Comparison of ENCODE assay signal across 15 cellular contexts in genomic region chr7:89312561-89312960, GRCh38.
"Had no signal": no experiment of that assay in that cellular context is flagged by ENCODE, and none has a peak within 500 bp of the region (broad histone marks: within the 10 kb centered on the region; RNA-seq: fewer than 3 reads in every experiment).

No MANE protein-coding gene starts in this region.

- DNase-seq: effector memory CD8-positive, alpha-beta T cell; glutamatergic neuron; immature natural killer cell; kidney; left cardiac atrium; left ventricle myocardium superior; mesenchymal stem cell; naive B cell; small intestine; stimulated activated CD4-positive, alpha-beta T cell treated with anti-CD3 and anti-CD28 coated beads, Interleukin-12 subunit alpha, Interleukin-12 subunit beta, amount 100 ng/mL, for 4 hours; stimulated activated CD4-positive, alpha-beta T cell treated with anti-CD3 and anti-CD28 coated beads, Interleukin-2, amount 100 ng/mL, for 48 hours; stimulated activated naive CD4-positive, alpha-beta T cell treated with Interleukin-2 at 50 U/mL for 16 hours; upper lobe of left lung; uterus had no signal

- ATAC-seq: effector memory CD8-positive, alpha-beta T cell; gastroesophageal sphincter; left cardiac atrium; left ventricle myocardium superior had no signal
